Comparison of ENCODE assay signal across 25 cellular contexts in the genomic region with DNA sequence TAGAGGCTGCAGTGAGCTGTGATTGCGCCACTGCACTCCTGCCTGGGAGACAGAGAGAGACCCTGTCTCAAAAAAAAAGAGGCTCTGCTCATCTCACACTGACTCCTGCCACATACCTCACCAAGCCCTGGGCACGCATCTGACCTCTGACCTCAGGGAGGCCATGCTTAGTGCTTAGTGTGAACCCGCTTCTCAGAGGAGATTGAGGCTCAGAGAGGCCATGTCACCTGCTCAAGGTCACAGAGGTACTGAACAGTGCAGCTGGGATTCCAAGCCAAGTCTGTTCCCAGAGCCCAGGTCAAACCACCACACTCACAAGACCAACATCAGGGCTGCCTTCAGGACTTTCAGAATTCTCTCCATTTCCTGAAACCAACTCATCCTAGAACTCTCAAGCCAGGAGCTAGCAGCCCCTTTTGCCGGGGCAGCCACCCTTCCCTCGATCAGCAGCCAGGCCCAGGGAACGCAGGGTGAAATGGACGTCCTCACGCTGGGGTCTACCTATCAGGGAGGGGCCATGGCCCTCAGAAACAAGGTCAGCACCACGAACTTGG. TPM values are rescaled to one million over a fixed set of nuclear protein-coding genes. Genes with fewer than 3 reads are reported as not detected.
DNase-seq lines count a peak whose midpoint lies in the region; ATAC-seq, FAIRE-seq and TF ChIP-seq lines count a peak whose summit lies in the region.
"Had no signal": no experiment of that assay in that cellular context is flagged by ENCODE, and none has a peak within 500 bp of the region (broad histone marks: within the 10 kb centered on the region; RNA-seq: fewer than 3 reads in every experiment).

No MANE protein-coding gene starts in this region.

- H3K27ac ChIP-seq in HepG2 (ENCODE audit: extremely low read length, insufficient read depth, low read length), result peak overlapping the region; percentile 1
- H3K27ac ChIP-seq in right lobe of liver, result no peak overlapping the region
- H3K27ac ChIP-seq in body of pancreas, result no peak overlapping the region
- no peak overlapping the region for H3K27ac ChIP-seq in substantia nigra (ENCODE audit: low read depth, low read length, poor library complexity, severe bottlenecking)
- H3K27ac ChIP-seq: breast epithelium, KMS-11, sigmoid colon, upper lobe of right lung had no signal

- no peaks in the 10 kb centered on the region for H3K9me3 Mint-ChIP-seq in endothelial cell (ENCODE audit: unreplicated experiment)
- H3K9me3 Mint-ChIP-seq: activated B cell treated with CpG ODN at 0.5 μM for 24 hours had no signal

- WGBS in HepG2 (ENCODE audit: low lambda C conversion rate), result 92% methylated on average over 9 of the region's 9 CpGs
- 90% methylated on average over 2 of the region's 9 CpGs for WGBS in right lobe of liver (ENCODE audit: insufficient coverage, low coverage, low lambda C conversion rate, missing lambda C conversion rate)
- WGBS in body of pancreas, 2 donors, result 90 to 94% methylated on average over 9 of the region's 9 CpGs

- H3K27me3 ChIP-seq in HepG2 (ENCODE audit: control insufficient read depth in 1 of 2, insufficient read depth in 2 of 2, low read length in 2 of 2) (peaks cover 7 to 15% of the 10 kb centered on the region in 2 experiments), right lobe of liver (no peaks in the 10 kb centered on the region), body of pancreas (no peaks in the 10 kb centered on the region)
- H3K27me3 ChIP-seq: breast epithelium, sigmoid colon, upper lobe of right lung had no signal

- H3K4me1 Mint-ChIP-seq in T-helper 17 cell (peaks cover 22% of the 10 kb centered on the region), endothelial cell (ENCODE audit: unreplicated experiment) (peaks cover 6% of the 10 kb centered on the region)

- peaks cover 2 to 19% of the 10 kb centered on the region in 2 experiments; a peak in 3 of 5 replicates for H3K36me3 ChIP-seq in HepG2 (replicated peaks in 1 of 2; ENCODE audit: control insufficient read depth in 1 of 2, insufficient read depth in 2 of 2, low read length in 2 of 2)
- H3K36me3 ChIP-seq in right lobe of liver, result no peaks in the 10 kb centered on the region
- no peaks in the 10 kb centered on the region for H3K36me3 ChIP-seq in body of pancreas (replicated peaks in 1 of 2; ENCODE audit: insufficient read depth in 1 of 2, low read depth in 2 of 2)
- H3K36me3 ChIP-seq: breast epithelium, upper lobe of right lung had no signal

- H3K4me3 ChIP-seq in HepG2 (replicated peaks in 1 of 3; ENCODE audit: insufficient read depth in 1 of 3, low read depth in 2 of 3, low read length in 3 of 3) (no peak overlapping the region), right lobe of liver (no peak overlapping the region), body of pancreas (no peak overlapping the region)
- H3K4me3 ChIP-seq: breast epithelium, sigmoid colon, upper lobe of right lung had no signal

- FAIRE-seq in HepG2 (lab: Jason Lieb, UNC), result peak; percentile 8
- FAIRE-seq: endothelial cell of umbilical vein had no signal

- in situ Hi-C loops in HepG2 (cut with HindIII; ENCODE audit: extremely low pct_ligation_motif_present, low pct_unique_long_range_greater_than_20kb), result no loop called here

- H2AFZ ChIP-seq in HepG2 (ENCODE audit: low read length), result no peak overlapping the region

- intact Hi-C loops in HepG2 (cut with micrococcal nuclease; ENCODE audit: unreplicated experiment) (no loop called here), right lobe of liver (cut with DNase I) (no loop called here), body of pancreas (cut with DNase I) (no loop called here)

- H4K20me1 ChIP-seq in HepG2 (ENCODE audit: insufficient read depth, low read length), result peaks cover 3% of the 10 kb centered on the region; the same call in 1 of the 2 replicates

- DNase-seq in HepG2 (ENCODE audit: low spot score), result no peak
- no peak for DNase-seq in right lobe of liver
- DNase-seq in T-helper 17 cell, result no peak
- no peak for DNase-seq in endothelial cell (ENCODE audit: low spot score)
- no peak for DNase-seq in body of pancreas
- no peak for DNase-seq in substantia nigra (lab: John Stamatoyannopoulos, UW)
- DNase-seq in stimulated activated CD4-positive, alpha-beta T cell treated with anti-CD3 and anti-CD28 coated beads, Interleukin-4, amount 100 ng/mL, for 4 hours, result no peak
- DNase-seq: activated B cell treated with CpG ODN at 0.5 μM for 24 hours; activated effector memory CD4-positive, alpha-beta T cell treated with Interleukin-2 at 50 U/mL for 16 hours; cortex of kidney; DMS53; HCEC 1CT; left colon; mesendoderm; MV-4-11; NCI-H187; NCI-H526; RPMI8226; sigmoid colon; SK-N-SH; T1000; upper lobe of right lung had no signal

- no peaks in the 10 kb centered on the region for H3K9me3 ChIP-seq in HepG2 (ENCODE audit: low read length)
- no peaks in the 10 kb centered on the region for H3K9me3 ChIP-seq in right lobe of liver
- no peaks in the 10 kb centered on the region for H3K9me3 ChIP-seq in T-helper 17 cell (ENCODE audit: control insufficient read depth, low read length, poor library complexity, severe bottlenecking)
- H3K9me3 ChIP-seq in body of pancreas, result no peaks in the 10 kb centered on the region
- H3K9me3 ChIP-seq: breast epithelium, sigmoid colon, SK-N-SH, upper lobe of right lung had no signal

- H3K9ac ChIP-seq in HepG2 (ENCODE audit: insufficient read depth, low read depth, low read length), result no peak overlapping the region
- H3K9ac ChIP-seq: KMS-11, SK-N-SH had no signal

- H3K36me3 Mint-ChIP-seq in T-helper 17 cell (ENCODE audit: low read depth), result no peaks in the 10 kb centered on the region
- no peaks in the 10 kb centered on the region for H3K36me3 Mint-ChIP-seq in endothelial cell (ENCODE audit: low read depth, unreplicated experiment)

- TF ChIP-seq RAD21 in HepG2 (CRISPR knock-in tag; IDR thresholded peaks at IDR 0.05), result no peak

- no peak for TF ChIP-seq CTCF in HepG2 (CRISPR knock-in tag; IDR thresholded peaks at IDR 0.05)
- no peak for TF ChIP-seq CTCF in right lobe of liver (IDR thresholded peaks at IDR 0.05)
- no peak for TF ChIP-seq CTCF in endothelial cell (IDR thresholded peaks at IDR 0.05; ENCODE audit: unreplicated experiment)
- TF ChIP-seq CTCF in body of pancreas (IDR thresholded peaks at IDR 0.05), result no peak

- no peak overlapping the region for H3K4me2 ChIP-seq in HepG2 (ENCODE audit: low read depth, low read length)
- H3K4me2 ChIP-seq: KMS-11, SK-N-SH had no signal

- POLR2A ChIA-PET in HepG2 (lab: Yijun Ruan, JAX), result interaction anchor here (1.4 kb wide), 1 partner anchor 17 kb away, joined by 6 read pairs; a partner anchor contains a TSS

- TF ChIP-seq EP300 in HepG2 (IDR thresholded peaks at IDR 0.05; ENCODE audit: low read depth in 2 of 2, low read length in 2 of 2) (no peak), HepG2 (CRISPR knock-in tag; IDR thresholded peaks at IDR 0.05; ENCODE audit: borderline replicate concordance) (no peak)

- H3K27ac Mint-ChIP-seq in T-helper 17 cell (no peak overlapping the region), endothelial cell (ENCODE audit: unreplicated experiment) (peak overlapping the region; percentile 24)
- H3K27ac Mint-ChIP-seq: activated B cell treated with CpG ODN at 0.5 μM for 24 hours had no signal

- H3K27me3 Mint-ChIP-seq in T-helper 17 cell (no peaks in the 10 kb centered on the region), endothelial cell (ENCODE audit: unreplicated experiment) (peaks cover 6% of the 10 kb centered on the region)
- H3K27me3 Mint-ChIP-seq: activated B cell treated with CpG ODN at 0.5 μM for 24 hours had no signal

- ATAC-seq in HepG2 (no peak), right lobe of liver (no peak), T-helper 17 cell (no peak), body of pancreas (no peak)
- ATAC-seq: left colon, upper lobe of right lung had no signal

- H3K79me2 ChIP-seq in HepG2 (ENCODE audit: insufficient read depth, low read length), result peaks cover 9% of the 10 kb centered on the region

- TF ChIP-seq POLR2A in HepG2 (IDR thresholded peaks at IDR 0.05; ENCODE audit: insufficient read depth in 1 of 2, low read depth in 2 of 2, low read length in 2 of 2), result no peak
- TF ChIP-seq POLR2A in right lobe of liver (IDR thresholded peaks at IDR 0.05), result no peak
- TF ChIP-seq POLR2A in body of pancreas (IDR thresholded peaks at IDR 0.05), result no peak

- H3K4me3 Mint-ChIP-seq in T-helper 17 cell, result peak overlapping the region; percentile 45
- no peak overlapping the region for H3K4me3 Mint-ChIP-seq in endothelial cell (ENCODE audit: unreplicated experiment)
- H3K4me3 Mint-ChIP-seq: activated B cell treated with CpG ODN at 0.5 μM for 24 hours had no signal

- H3K4me1 ChIP-seq in HepG2 (ENCODE audit: insufficient read depth, low read length) (peaks cover 48% of the 10 kb centered on the region), right lobe of liver (peaks cover 0 to 15% (median 6%) of the 10 kb centered on the region in 4 donors), body of pancreas (peaks cover 26% of the 10 kb centered on the region)

- CTCF ChIA-PET in HepG2 (lab: Yijun Ruan, JAX; ENCODE audit: low intra/inter-chr PET ratio, low total read pairs), result interaction anchor here (2.3 kb wide), 1 partner anchor 102 kb away, joined by 11 read pairs; a partner anchor contains a TSS

- BruUV-seq in HepG2 (replicated peaks; lab: Mats Ljungman, UMichigan), result no TSS peak

RNA-seq across cellular contexts. Expression of a gene that starts 2.9 kb away (rescaled TPM):
- total RNA-seq in HepG2 (2016; rRNA removed; fragmentation: Illumina TruSeq; extraction: Trizol) (9.7 and 10.2 TPM in 2 replicates), right lobe of liver (1 to 10 TPM; 1.4 to 2.9 (median 2.5) TPM), T-helper 17 cell (1 to 10 TPM; 4.5 to 5.6 TPM), endothelial cell (ENCODE audit: unreplicated experiment) (9.3 TPM), body of pancreas (1 to 10 TPM; 1.6 to 2.6 TPM)
- total RNA-seq in HepG2 (2016; cell fraction: cytosol; rRNA removed; fragmentation: Illumina TruSeq; extraction: Trizol; ENCODE audit: low read depth), result 3.4 and 4.0 TPM in 2 replicates
- total RNA-seq in HepG2 (2016; cell fraction: insoluble cytoplasmic fraction; rRNA removed; fragmentation: Illumina TruSeq; extraction: Trizol), result 9.2 and 9.3 TPM in 2 replicates
- 13.2 and 14.3 TPM in 2 replicates for total RNA-seq in HepG2 (2016; cell fraction: membrane; rRNA removed; fragmentation: Illumina TruSeq; extraction: Trizol)
- total RNA-seq in HepG2 (2016; cell fraction: nucleus; rRNA removed; fragmentation: Illumina TruSeq; extraction: Trizol), result 5.6 and 7.3 TPM in 2 replicates
- polyA plus RNA-seq in HepG2 (2011; rRNA removed), result 5.2 and 5.9 TPM in 2 replicates
- polyA plus RNA-seq in HepG2 (2011; cell fraction: cytosol; rRNA removed), result 4.8 and 5.4 TPM in 2 replicates
- polyA plus RNA-seq in HepG2 (2011; cell fraction: nucleus; rRNA removed), result 6.8 and 7.6 TPM in 2 replicates
- 4.7 and 5.4 TPM in 2 replicates for polyA plus RNA-seq in HepG2 (2012)
- polyA plus RNA-seq in HepG2 (2016; cell fraction: cytosol; fragmentation: Illumina TruSeq; extraction: Trizol; ENCODE audit: low read depth), result 7.5 and 8.3 TPM in 2 replicates
- polyA plus RNA-seq in HepG2 (2016; cell fraction: insoluble cytoplasmic fraction; fragmentation: Illumina TruSeq; extraction: Trizol; ENCODE audit: low read depth), result 20.6 and 26.7 TPM in 2 replicates
- 20.0 and 22.1 TPM in 2 replicates for polyA plus RNA-seq in HepG2 (2016; cell fraction: membrane; fragmentation: Illumina TruSeq; extraction: Trizol; ENCODE audit: low read depth)
- polyA plus RNA-seq in HepG2 (2016; cell fraction: nucleus; fragmentation: Illumina TruSeq; extraction: Trizol; ENCODE audit: insufficient read depth, low read depth), result 18.8 and 19.3 TPM in 2 replicates
- polyA minus RNA-seq in HepG2 (2011; rRNA and poly(A)+ RNA removed; ENCODE audit: low replicate concordance), result 5.3 and 6.3 TPM in 2 replicates
- 4.9 and 6.3 TPM in 2 replicates for polyA minus RNA-seq in HepG2 (2011; cell fraction: cytosol; rRNA and poly(A)+ RNA removed)
- 4.8 and 5.2 TPM in 2 replicates for polyA minus RNA-seq in HepG2 (2011; cell fraction: nucleus; rRNA and poly(A)+ RNA removed)

RNA-seq across cellular contexts. Expression of a gene that starts 17.3 kb away (rescaled TPM):
- 2,584 and 2,647 TPM in 2 replicates for total RNA-seq in HepG2 (2016; rRNA removed; fragmentation: Illumina TruSeq; extraction: Trizol)
- total RNA-seq in HepG2 (2016; cell fraction: cytosol; rRNA removed; fragmentation: Illumina TruSeq; extraction: Trizol; ENCODE audit: low read depth), result 3,497 and 3,511 TPM in 2 replicates
- 2,606 and 2,768 TPM in 2 replicates for total RNA-seq in HepG2 (2016; cell fraction: insoluble cytoplasmic fraction; rRNA removed; fragmentation: Illumina TruSeq; extraction: Trizol)
- total RNA-seq in HepG2 (2016; cell fraction: membrane; rRNA removed; fragmentation: Illumina TruSeq; extraction: Trizol), result 4,939 and 5,761 TPM in 2 replicates
- total RNA-seq in HepG2 (2016; cell fraction: nucleus; rRNA removed; fragmentation: Illumina TruSeq; extraction: Trizol), result 1,156 and 1,166 TPM in 2 replicates
- 9,925 and 11,063 TPM in 2 replicates for polyA plus RNA-seq in HepG2 (2011; rRNA removed)
- polyA plus RNA-seq in HepG2 (2011; cell fraction: cytosol; rRNA removed), result 11,031 and 15,081 TPM in 2 replicates
- polyA plus RNA-seq in HepG2 (2011; cell fraction: nucleus; rRNA removed), result 5,156 and 5,267 TPM in 2 replicates
- 6,658 and 8,852 TPM in 2 replicates for polyA plus RNA-seq in HepG2 (2012)
- polyA plus RNA-seq in HepG2 (2016; cell fraction: cytosol; fragmentation: Illumina TruSeq; extraction: Trizol; ENCODE audit: low read depth), result 5,362 and 5,590 TPM in 2 replicates
- polyA plus RNA-seq in HepG2 (2016; cell fraction: insoluble cytoplasmic fraction; fragmentation: Illumina TruSeq; extraction: Trizol; ENCODE audit: low read depth), result 3,197 and 3,428 TPM in 2 replicates
- 5,998 and 6,820 TPM in 2 replicates for polyA plus RNA-seq in HepG2 (2016; cell fraction: membrane; fragmentation: Illumina TruSeq; extraction: Trizol; ENCODE audit: low read depth)
- polyA plus RNA-seq in HepG2 (2016; cell fraction: nucleus; fragmentation: Illumina TruSeq; extraction: Trizol; ENCODE audit: insufficient read depth, low read depth), result 2,753 and 2,989 TPM in 2 replicates
- polyA minus RNA-seq in HepG2 (2011; rRNA and poly(A)+ RNA removed; ENCODE audit: low replicate concordance), result 2,340 and 3,999 TPM in 2 replicates
- polyA minus RNA-seq in HepG2 (2011; cell fraction: cytosol; rRNA and poly(A)+ RNA removed), result 1,154 and 1,167 TPM in 2 replicates
- 809 and 896 TPM in 2 replicates for polyA minus RNA-seq in HepG2 (2011; cell fraction: nucleus; rRNA and poly(A)+ RNA removed)
- 100 to 1,000 TPM; 339 to 696 (median 413) TPM for total RNA-seq in right lobe of liver
- 1,000 to 10,000 TPM; 2,821 to 2,836 TPM for total RNA-seq in T-helper 17 cell
- total RNA-seq in endothelial cell (ENCODE audit: unreplicated experiment), result 1,710 TPM
- total RNA-seq in body of pancreas, result 100 to 1,000 TPM; 654 to 656 TPM

RNA-seq across cellular contexts. Expression of a gene that starts 23.1 kb away (rescaled TPM):
- 0.46 and 0.86 TPM in 2 replicates for total RNA-seq in HepG2 (2016; rRNA removed; fragmentation: Illumina TruSeq; extraction: Trizol)
- total RNA-seq in HepG2 (2016; cell fraction: cytosol; rRNA removed; fragmentation: Illumina TruSeq; extraction: Trizol; ENCODE audit: low read depth), result 0.30 and 0.62 TPM in 2 replicates
- 0.65 and 0.76 TPM in 2 replicates for total RNA-seq in HepG2 (2016; cell fraction: insoluble cytoplasmic fraction; rRNA removed; fragmentation: Illumina TruSeq; extraction: Trizol)
- 0.52 and 0.65 TPM in 2 replicates for total RNA-seq in HepG2 (2016; cell fraction: membrane; rRNA removed; fragmentation: Illumina TruSeq; extraction: Trizol)
- total RNA-seq in HepG2 (2016; cell fraction: nucleus; rRNA removed; fragmentation: Illumina TruSeq; extraction: Trizol), result 0.78 and 0.81 TPM in 2 replicates
- 0.69 and 0.82 TPM in 2 replicates for polyA plus RNA-seq in HepG2 (2011; rRNA removed)
- 0.46 and 0.94 TPM in 2 replicates for polyA plus RNA-seq in HepG2 (2011; cell fraction: cytosol; rRNA removed)
- polyA plus RNA-seq in HepG2 (2011; cell fraction: nucleus; rRNA removed), result 1.1 and 1.2 TPM in 2 replicates
- polyA plus RNA-seq in HepG2 (2012), result 0.24 and 0.42 TPM in 2 replicates
- 0.52 and 0.54 TPM in 2 replicates for polyA plus RNA-seq in HepG2 (2016; cell fraction: cytosol; fragmentation: Illumina TruSeq; extraction: Trizol; ENCODE audit: low read depth)
- polyA plus RNA-seq in HepG2 (2016; cell fraction: insoluble cytoplasmic fraction; fragmentation: Illumina TruSeq; extraction: Trizol; ENCODE audit: low read depth), result 0.67 and 0.91 TPM in 2 replicates
- 0.51 and 0.60 TPM in 2 replicates for polyA plus RNA-seq in HepG2 (2016; cell fraction: membrane; fragmentation: Illumina TruSeq; extraction: Trizol; ENCODE audit: low read depth)
- polyA plus RNA-seq in HepG2 (2016; cell fraction: nucleus; fragmentation: Illumina TruSeq; extraction: Trizol; ENCODE audit: insufficient read depth, low read depth), result 0.97 and 1.1 TPM in 2 replicates
- polyA minus RNA-seq in HepG2 (2011; rRNA and poly(A)+ RNA removed; ENCODE audit: low replicate concordance), result 0.40 TPM in 1 of 2 replicates, not detected in the other
- 0.40 TPM in 1 of 2 replicates, not detected in the other for polyA minus RNA-seq in HepG2 (2011; cell fraction: cytosol; rRNA and poly(A)+ RNA removed)
- polyA minus RNA-seq in HepG2 (2011; cell fraction: nucleus; rRNA and poly(A)+ RNA removed), result 0.26 and 0.75 TPM in 2 replicates
- not detected for total RNA-seq in right lobe of liver
- total RNA-seq in T-helper 17 cell, result not detected
- 0.10 TPM for total RNA-seq in endothelial cell (ENCODE audit: unreplicated experiment)
- total RNA-seq in body of pancreas, result 1 to 10 TPM; 2.3 TPM
- total RNA-seq: activated B cell treated with CpG ODN at 0.5 μM for 24 hours, endothelial cell of umbilical vein, sigmoid colon had no signal
- polyA plus RNA-seq: endothelial cell of umbilical vein, SK-N-SH had no signal

RNA-seq across cellular contexts. Expression of a gene that starts 37.1 kb away (rescaled TPM):
- 28.5 and 44.7 TPM in 2 replicates for total RNA-seq in HepG2 (2016; rRNA removed; fragmentation: Illumina TruSeq; extraction: Trizol)
- 32.2 and 40.1 TPM in 2 replicates for total RNA-seq in HepG2 (2016; cell fraction: cytosol; rRNA removed; fragmentation: Illumina TruSeq; extraction: Trizol; ENCODE audit: low read depth)
- 24.0 and 53.5 TPM in 2 replicates for total RNA-seq in HepG2 (2016; cell fraction: insoluble cytoplasmic fraction; rRNA removed; fragmentation: Illumina TruSeq; extraction: Trizol)
- total RNA-seq in HepG2 (2016; cell fraction: membrane; rRNA removed; fragmentation: Illumina TruSeq; extraction: Trizol), result 23.5 and 24.2 TPM in 2 replicates
- total RNA-seq in HepG2 (2016; cell fraction: nucleus; rRNA removed; fragmentation: Illumina TruSeq; extraction: Trizol), result 108 and 131 TPM in 2 replicates
- polyA plus RNA-seq in HepG2 (2011; rRNA removed), result 21.0 and 22.7 TPM in 2 replicates
- polyA plus RNA-seq in HepG2 (2011; cell fraction: cytosol; rRNA removed), result 9.5 and 17.6 TPM in 2 replicates
- 504 and 754 TPM in 2 replicates for polyA plus RNA-seq in HepG2 (2011; cell fraction: nucleus; rRNA removed)
- polyA plus RNA-seq in HepG2 (2012), result 96.2 and 135 TPM in 2 replicates
- 12.5 and 12.7 TPM in 2 replicates for polyA plus RNA-seq in HepG2 (2016; cell fraction: cytosol; fragmentation: Illumina TruSeq; extraction: Trizol; ENCODE audit: low read depth)
- polyA plus RNA-seq in HepG2 (2016; cell fraction: insoluble cytoplasmic fraction; fragmentation: Illumina TruSeq; extraction: Trizol; ENCODE audit: low read depth), result 34.3 and 49.3 TPM in 2 replicates
- 14.2 and 17.2 TPM in 2 replicates for polyA plus RNA-seq in HepG2 (2016; cell fraction: membrane; fragmentation: Illumina TruSeq; extraction: Trizol; ENCODE audit: low read depth)
- polyA plus RNA-seq in HepG2 (2016; cell fraction: nucleus; fragmentation: Illumina TruSeq; extraction: Trizol; ENCODE audit: insufficient read depth, low read depth), result 598 and 620 TPM in 2 replicates
- 26.2 and 35.7 TPM in 2 replicates for polyA minus RNA-seq in HepG2 (2011; rRNA and poly(A)+ RNA removed; ENCODE audit: low replicate concordance)
- 23.2 and 27.1 TPM in 2 replicates for polyA minus RNA-seq in HepG2 (2011; cell fraction: cytosol; rRNA and poly(A)+ RNA removed)
- 70.0 and 71.2 TPM in 2 replicates for polyA minus RNA-seq in HepG2 (2011; cell fraction: nucleus; rRNA and poly(A)+ RNA removed)
- 10 to 100 TPM; 30.3 to 80.8 (median 47.1) TPM for total RNA-seq in right lobe of liver
- under 1 TPM; 0.50 to 0.72 TPM for total RNA-seq in T-helper 17 cell
- total RNA-seq in endothelial cell (ENCODE audit: unreplicated experiment), result 34.5 TPM
- 100 to 1,000 TPM; 115 to 185 TPM for total RNA-seq in body of pancreas
